17 cellular contexts compared by ENCODE assay signal in the genomic region with DNA sequence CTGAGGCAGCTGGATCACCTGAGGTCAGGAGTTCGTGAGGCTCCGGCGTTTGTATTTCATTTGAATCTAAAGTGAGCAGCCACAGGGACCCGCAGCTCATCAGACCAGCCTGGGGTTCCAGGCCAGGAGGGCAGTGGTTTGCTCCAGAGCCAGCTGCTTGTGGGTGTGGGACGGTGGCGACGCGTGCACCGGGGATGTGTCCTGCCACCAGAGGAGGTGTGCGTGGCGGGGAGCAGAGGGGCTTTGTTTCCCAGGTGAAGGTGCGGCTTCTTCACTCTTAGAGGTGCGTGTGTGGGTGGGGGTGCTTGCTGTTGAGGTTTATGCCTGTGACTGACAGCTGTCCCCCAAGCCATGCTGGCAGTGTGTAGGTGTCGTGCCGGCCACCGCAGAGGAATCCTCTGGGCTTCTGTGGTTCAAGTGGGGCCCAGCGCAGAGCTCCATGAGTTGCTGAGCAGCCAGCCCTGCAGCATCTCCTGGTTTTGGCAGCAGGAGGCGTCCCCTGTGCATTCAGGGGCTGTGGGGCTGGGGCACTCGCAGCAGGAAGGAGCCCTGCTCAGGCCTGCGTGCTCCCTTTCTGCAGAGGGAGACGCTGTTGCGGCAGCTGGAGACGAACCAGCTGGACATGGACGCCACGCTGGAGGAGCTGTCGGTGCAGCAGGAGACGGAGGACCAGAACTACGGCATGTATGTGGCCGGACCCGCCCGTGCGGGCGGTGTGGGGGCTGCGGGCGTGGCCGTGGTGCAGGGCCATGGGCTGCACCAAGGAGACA. TPM values are rescaled to one million over a fixed set of nuclear protein-coding genes. Genes with fewer than 3 reads are reported as not detected.
DNase-seq lines count a peak whose midpoint lies in the region; ATAC-seq, FAIRE-seq and TF ChIP-seq lines count a peak whose summit lies in the region.
"Had no signal": no experiment of that assay in that cellular context is flagged by ENCODE, and none has a peak within 500 bp of the region (broad histone marks: within the 10 kb centered on the region; RNA-seq: fewer than 3 reads in every experiment).

No MANE protein-coding gene starts in this region.

- dilution Hi-C loops in mammary epithelial cell (cut with HindIII; ENCODE audit: low sequenced_read_pairs), result no loop called here

- BruUV-seq in MCF 10A (replicated peaks; lab: Mats Ljungman, UMichigan), result no TSS peak
- no TSS peak for BruUV-seq in mammary epithelial cell (replicated peaks; lab: Mats Ljungman, UMichigan)
- BruUV-seq in GM12878 (replicated peaks; lab: Mats Ljungman, UMichigan), result no TSS peak

- no peaks in the 10 kb centered on the region for H3K9me3 ChIP-seq in mammary epithelial cell (replicated peaks; ENCODE audit: insufficient read depth, low read length)
- no peaks in the 10 kb centered on the region for H3K9me3 ChIP-seq in GM12878 (replicated peaks; ENCODE audit: control insufficient read depth, insufficient read depth, low read length)
- no peaks in the 10 kb centered on the region for H3K9me3 ChIP-seq in right lobe of liver
- H3K9me3 ChIP-seq in gastrocnemius medialis, result no peaks in the 10 kb centered on the region
- H3K9me3 ChIP-seq: Caco-2, Peyer's patch had no signal

- TF ChIP-seq POLR2A in GM12878 (IDR thresholded peaks at IDR 0.05; ENCODE audit: low read depth, low read length) (peak; percentile 57; the same call in 1 of the 2 replicates), right lobe of liver (IDR thresholded peaks at IDR 0.05) (no peak), gastrocnemius medialis (IDR thresholded peaks at IDR 0.05) (no peak)

- peak overlapping the region; percentile 35 for H3K27ac Mint-ChIP-seq in MCF 10A (ENCODE audit: low read depth, unreplicated experiment)
- H3K27ac Mint-ChIP-seq: CD14-positive monocyte, IgD-negative memory B cell had no signal

- H3K4me3 ChIP-seq in mammary epithelial cell (replicated peaks in 1 of 3; ENCODE audit: insufficient read depth in 1 of 3, low read depth in 2 of 3, low read length in 3 of 3) (no peak overlapping the region), GM12878 (no peak overlapping the region), right lobe of liver (no peak overlapping the region), gastrocnemius medialis (no peak overlapping the region)
- H3K4me3 ChIP-seq: Peyer's patch had no signal

- intact Hi-C loops in MCF 10A (cut with micrococcal nuclease) (no loop called here), mammary epithelial cell (cut with micrococcal nuclease) (no loop called here), GM12878 (cut with micrococcal nuclease; ENCODE audit: unreplicated experiment) (no loop called here), right lobe of liver (cut with DNase I) (no loop called here), gastrocnemius medialis (cut with DNase I; ENCODE audit: low total_unique reads) (loop anchor here (1.0 kb wide), 1 partner anchor 19 kb away; no protein-coding TSS in a partner anchor)

- peaks cover 38% of the 10 kb centered on the region for H3K36me3 Mint-ChIP-seq in MCF 10A (ENCODE audit: insufficient read depth, unreplicated experiment)
- H3K36me3 Mint-ChIP-seq: IgD-negative memory B cell had no signal

- FAIRE-seq in GM12878 (lab: Jason Lieb, UNC), result no peak
- FAIRE-seq: A204.1 had no signal

- H2AFZ ChIP-seq in mammary epithelial cell (ENCODE audit: low read depth, low read length) (no peak overlapping the region), GM12878 (ENCODE audit: control insufficient read depth, low read depth, low read length) (no peak overlapping the region)

- no peak for ATAC-seq in GM12878
- no peak for ATAC-seq in right lobe of liver
- ATAC-seq in left lobe of liver, result no peak
- no peak for ATAC-seq in gastrocnemius medialis

- H4K20me1 ChIP-seq in mammary epithelial cell (ENCODE audit: insufficient read depth, low read length) (no peaks in the 10 kb centered on the region), GM12878 (ENCODE audit: control insufficient read depth, insufficient read depth) (no peaks in the 10 kb centered on the region)

- DNase-seq in MCF 10A (ENCODE audit: unreplicated experiment) (no peak), mammary epithelial cell (no peak), GM12878 (ENCODE audit: low read depth, low spot score) (no peak), right lobe of liver (peak in 2 of 3 donors; percentile 45 to 50), left lobe of liver (ENCODE audit: low spot score) (no peak), gastrocnemius medialis (no peak)
- DNase-seq: Caco-2, H9, MV-4-11, NCI-H1417 treated with DMSO at 0.1 percent for 48 hours, NCI-H2029 treated with DMSO at 0.1 percent for 48 hours, NCI-H510A, Peyer's patch, SIG-M5 had no signal

- H3K4me3 Mint-ChIP-seq in MCF 10A (ENCODE audit: unreplicated experiment), result no peak overlapping the region
- H3K4me3 Mint-ChIP-seq: CD14-positive monocyte, H9, IgD-negative memory B cell had no signal

- CTCF ChIA-PET in MCF 10A (lab: Yijun Ruan, JAX) (interaction anchor here (2.7 kb wide), 1 partner anchor 9 kb away, joined by 8 read pairs; no protein-coding TSS in a partner anchor), mammary epithelial cell (lab: Charles Lee; ENCODE audit: low non-redundant PET) (no interaction called here), GM12878 (lab: Yijun Ruan, JAX) (interaction anchor here (0.6 to 1.4 kb wide), 3 partner anchors 22 to 200 kb away, joined by 3 to 5 read pairs (median 3); no protein-coding TSS in a partner anchor)

- no peak overlapping the region for H3K27ac ChIP-seq in mammary epithelial cell (ENCODE audit: insufficient read depth, low read depth, low read length)
- no peak overlapping the region for H3K27ac ChIP-seq in GM12878 (ENCODE audit: control insufficient read depth, insufficient read depth)
- H3K27ac ChIP-seq in right lobe of liver, result no peak overlapping the region
- H3K27ac ChIP-seq in gastrocnemius medialis, result no peak overlapping the region
- H3K27ac ChIP-seq: Peyer's patch had no signal

- RAD21 ChIA-PET in GM12878 (lab: Charles Lee; ENCODE audit: unreplicated experiment), result no interaction called here

- in situ Hi-C loops in mammary epithelial cell (cut with MboI; ENCODE audit: low sequenced_read_pairs in 2 of 2), result no loop called here
- in situ Hi-C loops in GM12878 (cut with MboI), result no loop called here
- in situ Hi-C loops in gastrocnemius medialis (cut with MboI; ENCODE audit: low sequenced_read_pairs in 4 of 4), result no loop called here

- H3K9ac ChIP-seq in mammary epithelial cell (ENCODE audit: insufficient read depth, low read length), result no peak overlapping the region
- no peak overlapping the region for H3K9ac ChIP-seq in GM12878 (ENCODE audit: control insufficient read depth, insufficient read depth, low read length)

- H3K27me3 ChIP-seq in mammary epithelial cell (ENCODE audit: insufficient read depth, low read length), result no peaks in the 10 kb centered on the region
- no peaks in the 10 kb centered on the region for H3K27me3 ChIP-seq in GM12878 (replicated peaks in 1 of 2; ENCODE audit: control insufficient read depth in 2 of 2, insufficient read depth in 2 of 2, low read length in 1 of 2)
- H3K27me3 ChIP-seq in right lobe of liver, result no peaks in the 10 kb centered on the region
- no peaks in the 10 kb centered on the region for H3K27me3 ChIP-seq in gastrocnemius medialis
- H3K27me3 ChIP-seq: Peyer's patch had no signal

- peaks cover 13% of the 10 kb centered on the region for H3K4me1 Mint-ChIP-seq in MCF 10A (ENCODE audit: insufficient read depth, unreplicated experiment)
- H3K4me1 Mint-ChIP-seq: CD14-positive monocyte, IgD-negative memory B cell had no signal

- TF ChIP-seq EP300 in GM12878 (IDR thresholded peaks at IDR 0.05; ENCODE audit: borderline replicate concordance in 1 of 2, control insufficient read depth in 1 of 2, low read depth in 2 of 2, low read length in 2 of 2), result no peak

- no peak for TF ChIP-seq CTCF in MCF 10A (IDR thresholded peaks at IDR 0.05; ENCODE audit: unreplicated experiment)
- no peak for TF ChIP-seq CTCF in mammary epithelial cell (conservative IDR thresholded peaks at IDR 0.05 in 1 of 2, IDR thresholded peaks at IDR 0.05 in 1 of 2; ENCODE audit: extremely low read depth in 1 of 2, insufficient read depth in 1 of 2, low read depth in 1 of 2, low read length in 2 of 2)
- TF ChIP-seq CTCF in GM12878 (IDR thresholded peaks at IDR 0.05 in 2 of 3, conservative IDR thresholded peaks at IDR 0.05 in 1 of 3; ENCODE audit: control insufficient read depth in 2 of 3, extremely low read depth in 1 of 3, insufficient read depth in 1 of 3, low read depth in 3 of 3, low read length in 3 of 3), result no peak
- no peak for TF ChIP-seq CTCF in right lobe of liver (IDR thresholded peaks at IDR 0.05)
- no peak for TF ChIP-seq CTCF in gastrocnemius medialis (IDR thresholded peaks at IDR 0.05 in 4 of 5, conservative IDR thresholded peaks at IDR 0.05 in 1 of 5)

- no peak for TF ChIP-seq RAD21 in GM12878 (IDR thresholded peaks at IDR 0.05; ENCODE audit: insufficient read depth, low read depth, low read length)

- POLR2A ChIA-PET in MCF 10A (lab: Yijun Ruan, JAX) (interaction anchor here (0.6 to 1.9 kb wide), 4 partner anchors 12 to 431 kb away, joined by 3 to 5 read pairs (median 3); no protein-coding TSS in a partner anchor), GM12878 (lab: Charles Lee) (interaction anchor here (0.6 kb wide), 1 partner anchor 248 kb away, joined by 3 read pairs; no protein-coding TSS in a partner anchor)

- 97% methylated on average over 20 of the region's 36 CpGs for WGBS in mammary epithelial cell (ENCODE audit: low coverage, missing lambda C conversion rate)
- WGBS in GM12878 (ENCODE audit: insufficient coverage, insufficient replicate concordance, low lambda C conversion rate, missing lambda C conversion rate), result 95% methylated on average over 36 of the region's 36 CpGs
- no CpG with 5 or more reads among the region's 36 CpGs for WGBS in right lobe of liver (ENCODE audit: insufficient coverage, low coverage, low lambda C conversion rate, missing lambda C conversion rate)

- SMC1A ChIA-PET in GM12878 (lab: Charles Lee; ENCODE audit: uncharacterized antibody, unreplicated experiment), result no interaction called here

- H3K4me1 ChIP-seq in mammary epithelial cell (ENCODE audit: insufficient read depth, low read length), result peaks cover 2% of the 10 kb centered on the region
- H3K4me1 ChIP-seq in GM12878 (ENCODE audit: control insufficient read depth, insufficient read depth, low read length), result no peaks in the 10 kb centered on the region
- H3K4me1 ChIP-seq in right lobe of liver, result no peaks in the 10 kb centered on the region
- H3K4me1 ChIP-seq in gastrocnemius medialis, result peaks cover 0 to 4% of the 10 kb centered on the region in 2 donors

- H3K9me3 Mint-ChIP-seq in MCF 10A (ENCODE audit: unreplicated experiment), result no peaks in the 10 kb centered on the region
- H3K9me3 Mint-ChIP-seq: H9, IgD-negative memory B cell had no signal

- H3K79me2 ChIP-seq in mammary epithelial cell (ENCODE audit: insufficient read depth, low read length), result no peaks in the 10 kb centered on the region
- H3K79me2 ChIP-seq in GM12878 (ENCODE audit: control insufficient read depth, insufficient read depth, low read length), result no peaks in the 10 kb centered on the region

- H3K27me3 Mint-ChIP-seq in MCF 10A (ENCODE audit: insufficient read depth, unreplicated experiment), result no peaks in the 10 kb centered on the region
- H3K27me3 Mint-ChIP-seq: IgD-negative memory B cell had no signal

- peaks cover 5% of the 10 kb centered on the region for H3K36me3 ChIP-seq in mammary epithelial cell (ENCODE audit: insufficient read depth, low read length)
- H3K36me3 ChIP-seq in GM12878 (ENCODE audit: control insufficient read depth in 2 of 2, insufficient read depth in 2 of 2, low read length in 1 of 2), result peaks cover 0 to 2% of the 10 kb centered on the region in 2 experiments; a peak in 2 of 4 replicates
- H3K36me3 ChIP-seq in right lobe of liver, result peaks cover 0 to 10% (median 3%) of the 10 kb centered on the region in 4 donors
- peaks cover 0 to 49% of the 10 kb centered on the region in 2 donors for H3K36me3 ChIP-seq in gastrocnemius medialis

- H3K4me2 ChIP-seq in mammary epithelial cell (ENCODE audit: insufficient read depth, low read depth, low read length) (no peak overlapping the region), GM12878 (ENCODE audit: control insufficient read depth, insufficient read depth) (no peak overlapping the region)

RNA-seq across cellular contexts. Expression of gene AJM1, which starts 6.9 kb away (rescaled TPM):
- total RNA-seq in MCF 10A (2022), result 5.6 and 5.7 TPM in 2 replicates
- 1 to 10 TPM; 1.2 to 2.9 TPM for total RNA-seq in mammary epithelial cell
- polyA plus RNA-seq in mammary epithelial cell, result 0.40 TPM
- polyA minus RNA-seq in mammary epithelial cell, result not detected
- 13.9 and 16.4 TPM in 2 replicates for total RNA-seq in GM12878 (2013; cell fraction: nucleolus; rRNA removed)
- 0.98 and 1.2 TPM in 2 replicates for total RNA-seq in GM12878 (2014; rRNA removed)
- 0.27 and 0.46 TPM in 2 replicates for total RNA-seq in GM12878 (2014; rRNA removed; fragmentation: Illumina TruSeq; extraction: Trizol)
- total RNA-seq in GM12878 (2021), result 1.9 and 2.5 TPM in 2 replicates
- 0.25 TPM for polyA plus RNA-seq in GM12878 (2011; ENCODE audit: low read depth)
- polyA plus RNA-seq in GM12878 (2011; rRNA removed), result 0.55 and 1.2 TPM in 2 replicates
- polyA plus RNA-seq in GM12878 (2011; cell fraction: cytosol; rRNA removed), result 0.97 and 1.9 TPM in 2 replicates
- polyA plus RNA-seq in GM12878 (2011; cell fraction: nucleus; rRNA removed), result 35.1 and 40.0 TPM in 2 replicates
- 1.9 and 2.7 TPM in 2 replicates for polyA plus RNA-seq in GM12878 (2012)
- polyA plus RNA-seq in GM12878 (2014; fragmentation: Illumina TruSeq; extraction: Trizol), result 0.06 TPM in 1 of 2 replicates, not detected in the other
- not detected for polyA plus RNA-seq in GM12878 (2014; fragmentation: Nextera tagmentation; extraction: Ambion mirVana)
- polyA plus RNA-seq in GM12878 (2014; rRNA removed), result 1.6 and 2.7 TPM in 2 replicates
- polyA plus RNA-seq in GM12878 (2016; fragmentation: Nextera tagmentation; extraction: Ambion mirVana), result under 1 TPM; 0.54 to 0.82 TPM
- polyA minus RNA-seq in GM12878 (2011; rRNA and poly(A)+ RNA removed), result 0.07 and 0.62 TPM in 2 replicates
- polyA minus RNA-seq in GM12878 (2011; cell fraction: cytosol; rRNA and poly(A)+ RNA removed), result 0.31 and 1.1 TPM in 2 replicates
- polyA minus RNA-seq in GM12878 (2011; cell fraction: nucleus; rRNA and poly(A)+ RNA removed), result 3.6 and 4.8 TPM in 2 replicates
- total RNA-seq in right lobe of liver, result 1 to 10 TPM; 1.7 to 2.8 (median 2.6) TPM
- total RNA-seq in left lobe of liver, result 4.1 TPM
- 1 to 10 TPM; 1.3 to 2.1 (median 1.6) TPM for total RNA-seq in gastrocnemius medialis

RNA-seq across cellular contexts. Expression of gene PHPT1, which starts 13.9 kb away (rescaled TPM):
- total RNA-seq in MCF 10A (2022) (173 and 193 TPM in 2 replicates), mammary epithelial cell (100 to 1,000 TPM in 1 of 2 donors, 10 to 100 TPM in 1; 55.3 to 143 TPM), GM12878 (2014; rRNA removed) (123 and 124 TPM in 2 replicates), GM12878 (2014; rRNA removed; fragmentation: Illumina TruSeq; extraction: Trizol) (59.6 and 70.6 TPM in 2 replicates), GM12878 (2021) (131 and 132 TPM in 2 replicates), right lobe of liver (10 to 100 TPM; 30.5 to 66.6 (median 49.3) TPM), left lobe of liver (58.2 TPM), gastrocnemius medialis (100 to 1,000 TPM in 3 of 4 donors, 10 to 100 TPM in 1; 98.8 to 204 (median 152) TPM)
- polyA plus RNA-seq in mammary epithelial cell (209 TPM), GM12878 (2011; rRNA removed) (39.9 and 90.2 TPM in 2 replicates), GM12878 (2014; fragmentation: Illumina TruSeq; extraction: Trizol) (7.1 and 56.2 TPM in 2 replicates), GM12878 (2014; fragmentation: Nextera tagmentation; extraction: Ambion mirVana) (100 to 1,000 TPM; 169 to 200 TPM), GM12878 (2014; rRNA removed) (148 and 151 TPM in 2 replicates), GM12878 (2016; fragmentation: Nextera tagmentation; extraction: Ambion mirVana) (100 to 1,000 TPM; 306 to 323 TPM)
- polyA minus RNA-seq in mammary epithelial cell, result 20.8 TPM
- total RNA-seq in GM12878 (2013; cell fraction: nucleolus; rRNA removed), result 66.9 and 74.5 TPM in 2 replicates
- polyA plus RNA-seq in GM12878 (2011; ENCODE audit: low read depth), result 68.1 TPM
- 155 and 276 TPM in 2 replicates for polyA plus RNA-seq in GM12878 (2011; cell fraction: cytosol; rRNA removed)
- polyA plus RNA-seq in GM12878 (2011; cell fraction: nucleus; rRNA removed), result 525 and 671 TPM in 2 replicates
- polyA plus RNA-seq in GM12878 (2012), result 128 and 143 TPM in 2 replicates
- polyA minus RNA-seq in GM12878 (2011; rRNA and poly(A)+ RNA removed), result 13.4 and 29.2 TPM in 2 replicates
- 21.8 and 22.6 TPM in 2 replicates for polyA minus RNA-seq in GM12878 (2011; cell fraction: cytosol; rRNA and poly(A)+ RNA removed)
- 48.0 and 54.5 TPM in 2 replicates for polyA minus RNA-seq in GM12878 (2011; cell fraction: nucleus; rRNA and poly(A)+ RNA removed)

RNA-seq across cellular contexts. Expression of gene MAMDC4, which starts 16.8 kb away (rescaled TPM):
- total RNA-seq in MCF 10A (2022) (11.8 and 14.1 TPM in 2 replicates), mammary epithelial cell (1 to 10 TPM in 1 of 2 donors, under 1 TPM in 1; 0.83 to 8.8 TPM), GM12878 (2014; rRNA removed) (2.9 and 4.5 TPM in 2 replicates), GM12878 (2014; rRNA removed; fragmentation: Illumina TruSeq; extraction: Trizol) (0.41 and 0.85 TPM in 2 replicates), GM12878 (2021) (4.3 and 4.8 TPM in 2 replicates), right lobe of liver (10 to 100 TPM in 4 of 6 experiments, 1 to 10 TPM in 2; 5.7 to 27.9 (median 22.5) TPM), left lobe of liver (28.6 TPM), gastrocnemius medialis (1 to 10 TPM in 3 of 4 donors, under 1 TPM in 1; 0.95 to 2.3 (median 1.7) TPM)
- polyA plus RNA-seq in mammary epithelial cell (2.4 TPM), GM12878 (2011; rRNA removed) (1.1 and 2.4 TPM in 2 replicates), GM12878 (2014; fragmentation: Illumina TruSeq; extraction: Trizol) (0.40 TPM in 1 of 2 replicates, not detected in the other), GM12878 (2014; fragmentation: Nextera tagmentation; extraction: Ambion mirVana) (under 1 TPM in 1 of 2 experiments, not detected in 1; 0.22 TPM), GM12878 (2014; rRNA removed) (5.7 and 8.2 TPM in 2 replicates), GM12878 (2016; fragmentation: Nextera tagmentation; extraction: Ambion mirVana) (1 to 10 TPM; 2.0 to 2.4 TPM)
- polyA minus RNA-seq in mammary epithelial cell, result not detected
- total RNA-seq in GM12878 (2013; cell fraction: nucleolus; rRNA removed), result 29.6 and 35.9 TPM in 2 replicates
- polyA plus RNA-seq in GM12878 (2011; ENCODE audit: low read depth), result 0.41 TPM
- polyA plus RNA-seq in GM12878 (2011; cell fraction: cytosol; rRNA removed), result 2.3 and 4.8 TPM in 2 replicates
- 153 and 158 TPM in 2 replicates for polyA plus RNA-seq in GM12878 (2011; cell fraction: nucleus; rRNA removed)
- 4.2 and 5.7 TPM in 2 replicates for polyA plus RNA-seq in GM12878 (2012)
- 0.44 and 2.1 TPM in 2 replicates for polyA minus RNA-seq in GM12878 (2011; rRNA and poly(A)+ RNA removed)
- polyA minus RNA-seq in GM12878 (2011; cell fraction: cytosol; rRNA and poly(A)+ RNA removed), result 0.21 and 1.5 TPM in 2 replicates
- polyA minus RNA-seq in GM12878 (2011; cell fraction: nucleus; rRNA and poly(A)+ RNA removed), result 9.8 and 12.2 TPM in 2 replicates

RNA-seq across cellular contexts. Expression of gene RABL6, which starts 27.6 kb away (rescaled TPM):
- total RNA-seq in MCF 10A (2022), result 77.8 and 84.2 TPM in 2 replicates
- 10 to 100 TPM; 53.8 to 84.3 TPM for total RNA-seq in mammary epithelial cell
- 60.8 TPM for polyA plus RNA-seq in mammary epithelial cell
- 68.8 TPM for polyA minus RNA-seq in mammary epithelial cell
- total RNA-seq in GM12878 (2013; cell fraction: nucleolus; rRNA removed), result 57.1 and 70.1 TPM in 2 replicates
- total RNA-seq in GM12878 (2014; rRNA removed), result 75.9 and 88.4 TPM in 2 replicates
- 38.7 and 44.4 TPM in 2 replicates for total RNA-seq in GM12878 (2014; rRNA removed; fragmentation: Illumina TruSeq; extraction: Trizol)
- 125 and 134 TPM in 2 replicates for total RNA-seq in GM12878 (2021)
- 41.1 TPM for polyA plus RNA-seq in GM12878 (2011; ENCODE audit: low read depth)
- 25.5 and 45.8 TPM in 2 replicates for polyA plus RNA-seq in GM12878 (2011; rRNA removed)
- polyA plus RNA-seq in GM12878 (2011; cell fraction: cytosol; rRNA removed), result 44.4 and 59.3 TPM in 2 replicates
- 99.6 and 142 TPM in 2 replicates for polyA plus RNA-seq in GM12878 (2011; cell fraction: nucleus; rRNA removed)
- polyA plus RNA-seq in GM12878 (2012), result 49.6 and 55.1 TPM in 2 replicates
- polyA plus RNA-seq in GM12878 (2014; fragmentation: Illumina TruSeq; extraction: Trizol), result 21.6 and 38.4 TPM in 2 replicates
- polyA plus RNA-seq in GM12878 (2014; fragmentation: Nextera tagmentation; extraction: Ambion mirVana), result 1 to 10 TPM; 1.4 to 5.4 TPM
- 84.7 and 92.1 TPM in 2 replicates for polyA plus RNA-seq in GM12878 (2014; rRNA removed)
- polyA plus RNA-seq in GM12878 (2016; fragmentation: Nextera tagmentation; extraction: Ambion mirVana), result 10 to 100 TPM; 16.4 to 41.0 TPM
- polyA minus RNA-seq in GM12878 (2011; rRNA and poly(A)+ RNA removed), result 38.3 and 60.1 TPM in 2 replicates
- polyA minus RNA-seq in GM12878 (2011; cell fraction: cytosol; rRNA and poly(A)+ RNA removed), result 20.6 and 22.6 TPM in 2 replicates
- polyA minus RNA-seq in GM12878 (2011; cell fraction: nucleus; rRNA and poly(A)+ RNA removed), result 27.8 and 54.0 TPM in 2 replicates
- total RNA-seq in right lobe of liver, result 10 to 100 TPM in 4 of 6 experiments, 1 to 10 TPM in 2; 8.0 to 14.8 (median 12.4) TPM
- total RNA-seq in left lobe of liver, result 18.4 TPM
- 100 to 1,000 TPM in 2 of 4 donors, 10 to 100 TPM in 2; 84.9 to 121 (median 105) TPM for total RNA-seq in gastrocnemius medialis

RNA-seq across cellular contexts. Expression of gene EDF1, which starts 30.8 kb away (rescaled TPM):
- total RNA-seq in MCF 10A (2022), result 480 and 581 TPM in 2 replicates
- total RNA-seq in mammary epithelial cell, result 100 to 1,000 TPM; 146 to 357 TPM
- 322 TPM for polyA plus RNA-seq in mammary epithelial cell
- polyA minus RNA-seq in mammary epithelial cell, result 138 TPM
- 70.5 and 88.5 TPM in 2 replicates for total RNA-seq in GM12878 (2013; cell fraction: nucleolus; rRNA removed)
- total RNA-seq in GM12878 (2014; rRNA removed), result 312 and 337 TPM in 2 replicates
- 320 and 361 TPM in 2 replicates for total RNA-seq in GM12878 (2014; rRNA removed; fragmentation: Illumina TruSeq; extraction: Trizol)
- total RNA-seq in GM12878 (2021), result 319 and 330 TPM in 2 replicates
- 201 TPM for polyA plus RNA-seq in GM12878 (2011; ENCODE audit: low read depth)
- polyA plus RNA-seq in GM12878 (2011; rRNA removed), result 265 and 335 TPM in 2 replicates
- 364 and 406 TPM in 2 replicates for polyA plus RNA-seq in GM12878 (2011; cell fraction: cytosol; rRNA removed)
- polyA plus RNA-seq in GM12878 (2011; cell fraction: nucleus; rRNA removed), result 197 and 264 TPM in 2 replicates
- 366 and 424 TPM in 2 replicates for polyA plus RNA-seq in GM12878 (2012)
- polyA plus RNA-seq in GM12878 (2014; fragmentation: Illumina TruSeq; extraction: Trizol), result 98.0 and 304 TPM in 2 replicates
- polyA plus RNA-seq in GM12878 (2014; fragmentation: Nextera tagmentation; extraction: Ambion mirVana), result 100 to 1,000 TPM; 110 to 177 TPM
- 418 and 469 TPM in 2 replicates for polyA plus RNA-seq in GM12878 (2014; rRNA removed)
- polyA plus RNA-seq in GM12878 (2016; fragmentation: Nextera tagmentation; extraction: Ambion mirVana), result 100 to 1,000 TPM; 508 to 533 TPM
- 98.5 and 108 TPM in 2 replicates for polyA minus RNA-seq in GM12878 (2011; rRNA and poly(A)+ RNA removed)
- 77.8 and 81.8 TPM in 2 replicates for polyA minus RNA-seq in GM12878 (2011; cell fraction: cytosol; rRNA and poly(A)+ RNA removed)
- polyA minus RNA-seq in GM12878 (2011; cell fraction: nucleus; rRNA and poly(A)+ RNA removed), result 29.1 and 55.4 TPM in 2 replicates
- 100 to 1,000 TPM; 216 to 486 (median 227) TPM for total RNA-seq in right lobe of liver
- total RNA-seq in left lobe of liver, result 232 TPM
- total RNA-seq in gastrocnemius medialis, result 100 to 1,000 TPM; 285 to 440 (median 334) TPM

Comparison
In these comparisons a context has a peak if more than half of its experiments do, and no peak if none do; other contexts are left out.
1. DNase-seq: peak in right lobe of liver (2 of 3); none in MCF 10A (single experiment), mammary epithelial cell (single experiment), GM12878 (single experiment), left lobe of liver (single experiment) and gastrocnemius medialis (0 of 2).